ENCODE assay signal across 1 cellular context in the genomic region with DNA sequence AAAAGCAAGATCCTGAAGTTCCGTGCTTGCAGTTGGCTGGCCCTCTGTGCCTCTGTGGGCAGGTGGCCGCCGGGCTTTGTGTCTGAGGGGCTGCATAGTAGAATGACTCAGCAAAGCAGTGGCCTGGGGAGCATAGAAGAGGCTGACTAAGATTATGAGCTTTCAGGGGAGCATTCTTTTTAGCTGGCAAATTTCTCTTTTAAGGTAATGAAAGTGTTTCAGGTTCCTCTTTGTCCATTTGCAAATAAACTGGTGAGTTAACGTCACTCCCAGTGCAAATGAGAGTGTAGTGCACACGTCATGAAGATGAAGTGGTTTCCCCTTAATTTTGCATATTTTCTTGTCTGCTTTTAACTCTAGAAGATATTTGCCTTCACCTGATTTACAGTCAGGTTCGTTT.
TF ChIP-seq lines count a peak whose summit lies in the region.

No MANE protein-coding gene starts in this region.

TF ChIP-seq in GM12878, 131 proteins besides CTCF, POLR2A, EP300 and RAD21 (continued from another document):
- TF ChIP-seq, protein P1, sequence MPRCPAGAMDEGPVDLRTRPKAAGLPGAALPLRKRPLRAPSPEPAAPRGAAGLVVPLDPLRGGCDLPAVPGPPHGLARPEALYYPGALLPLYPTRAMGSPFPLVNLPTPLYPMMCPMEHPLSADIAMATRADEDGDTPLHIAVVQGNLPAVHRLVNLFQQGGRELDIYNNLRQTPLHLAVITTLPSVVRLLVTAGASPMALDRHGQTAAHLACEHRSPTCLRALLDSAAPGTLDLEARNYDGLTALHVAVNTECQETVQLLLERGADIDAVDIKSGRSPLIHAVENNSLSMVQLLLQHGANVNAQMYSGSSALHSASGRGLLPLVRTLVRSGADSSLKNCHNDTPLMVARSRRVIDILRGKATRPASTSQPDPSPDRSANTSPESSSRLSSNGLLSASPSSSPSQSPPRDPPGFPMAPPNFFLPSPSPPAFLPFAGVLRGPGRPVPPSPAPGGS (IDR thresholded peaks at IDR 0.05; ENCODE audit: borderline replicate concordance, insufficient read depth, low read depth, low read length, poor library complexity, severe bottlenecking) = no peak
- TF ChIP-seq FOXK2 (IDR thresholded peaks at IDR 0.05) = no peak
- TF ChIP-seq EGR1 (IDR thresholded peaks at IDR 0.05; ENCODE audit: borderline replicate concordance in 1 of 2, low read depth in 2 of 2, low read length in 2 of 2) = no peak
- no peak for TF ChIP-seq NFYA (IDR thresholded peaks at IDR 0.05; ENCODE audit: borderline replicate concordance, low read depth, low read length)
- no peak for TF ChIP-seq SMARCA5 (IDR thresholded peaks at IDR 0.05)
- peak; percentile 22; the same call in 1 of the 2 replicates for TF ChIP-seq SMC3 (IDR thresholded peaks at IDR 0.05; ENCODE audit: borderline replicate concordance, low read length)
- no peak for TF ChIP-seq WRNIP1 (IDR thresholded peaks at IDR 0.05; ENCODE audit: borderline replicate concordance, low read depth, low read length)
- peak; percentile 82 for TF ChIP-seq IKZF1 (conservative IDR thresholded peaks at IDR 0.05)
- no peak; the same call in 1 of the 2 replicates for TF ChIP-seq ZBTB40 (IDR thresholded peaks at IDR 0.05; ENCODE audit: borderline replicate concordance)
- TF ChIP-seq TCF7 (IDR thresholded peaks at IDR 0.05; ENCODE audit: borderline replicate concordance) = no peak
- no peak; the same call in 1 of the 2 replicates for TF ChIP-seq RAD51 (IDR thresholded peaks at IDR 0.05)
TF ChIP-seq in GM12878: peak in this region for 55.
